In genomic region chr13:37027639-37028038, GRCh38 we compare ENCODE assay signal across 23 cellular contexts.
"Had no signal": no experiment of that assay in that cellular context is flagged by ENCODE, and none has a peak within 500 bp of the region (broad histone marks: within the 10 kb centered on the region; RNA-seq: fewer than 3 reads in every experiment).

No MANE protein-coding gene starts in this region.

- H3K9me3 ChIP-seq: MG63, SK-N-SH had no signal

- ATAC-seq: Panc1 had no signal

- H3K27me3 ChIP-seq: MG63 had no signal

- DNase-seq: Karpas-422, KBM-7, MG63, NCI-H1092, NCI-H1105 treated with DMSO at 0.1 percent for 48 hours, NCI-H1436, NCI-H187, NCI-H2029, NCI-H2081 treated with DMSO at 0.1 percent for 48 hours, NCI-H2171, NCI-H226, NCI-H446, NCI-H510A, NCI-H524 treated with DMSO at 0.1 percent for 48 hours, NCI-H69, NCI-H774, PC-3, SHP77, SK-N-SH had no signal

- FAIRE-seq: HTR-8/SVneo had no signal

- H3K4me3 ChIP-seq: MG63 had no signal

- H3K27ac ChIP-seq: HL-60, RWPE1 had no signal
